Comparison of ENCODE assay signal across 10 cellular contexts in the genomic region with DNA sequence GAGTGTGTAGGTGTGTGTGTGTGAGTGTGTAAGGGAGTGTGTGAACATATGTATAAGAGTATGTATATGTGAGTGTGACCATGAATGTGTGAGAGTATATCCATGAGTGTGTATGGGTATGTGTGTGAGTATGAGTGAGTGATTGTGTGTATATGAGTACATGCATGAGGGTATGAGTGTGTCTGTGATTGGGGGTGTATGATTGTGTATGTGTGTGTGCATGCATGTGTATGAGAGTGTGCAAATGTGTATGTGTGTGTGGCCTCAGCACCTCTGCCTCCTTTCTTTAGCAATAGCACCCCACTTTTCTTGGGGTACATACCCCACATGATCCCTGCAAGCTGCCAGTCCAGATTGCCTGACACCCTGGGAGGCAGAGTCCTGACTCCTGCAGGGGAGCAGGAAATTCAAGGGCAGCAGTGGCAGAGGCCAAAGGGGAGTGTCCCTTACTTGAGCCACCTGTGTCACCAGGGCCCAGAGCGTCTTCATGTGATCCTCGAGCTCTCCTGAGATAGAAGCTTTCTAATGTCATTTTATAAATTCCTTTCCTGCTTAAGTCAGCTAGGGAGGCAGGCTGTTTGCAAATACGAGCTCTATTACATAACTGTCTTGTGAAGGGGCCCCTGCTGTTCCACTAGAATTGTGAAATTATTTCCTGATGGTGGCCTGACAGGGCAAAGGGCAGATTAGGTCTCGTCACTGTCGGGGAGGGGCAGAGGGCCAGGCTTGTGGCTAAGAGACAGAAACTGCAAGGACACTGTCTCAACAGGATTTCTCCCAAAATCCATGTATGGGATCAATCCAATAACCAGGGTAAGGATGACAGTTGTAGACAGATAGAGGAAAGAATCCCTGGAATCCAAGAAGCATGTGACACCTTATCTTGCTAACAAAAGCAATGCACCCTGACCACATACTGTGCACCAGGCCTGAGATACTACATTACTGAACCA.
DNase-seq lines count a peak whose midpoint lies in the region; ATAC-seq and TF ChIP-seq lines count a peak whose summit lies in the region.
"Had no signal": no experiment of that assay in that cellular context is flagged by ENCODE, and none has a peak within 500 bp of the region (broad histone marks: within the 10 kb centered on the region; RNA-seq: fewer than 3 reads in every experiment).

No MANE protein-coding gene starts in this region.

- H3K36me3 ChIP-seq in heart right ventricle: no peaks in the 10 kb centered on the region
- no peaks in the 10 kb centered on the region for H3K36me3 ChIP-seq in neutrophil

- H3K9me3 ChIP-seq in heart right ventricle: no peaks in the 10 kb centered on the region
- H3K9me3 ChIP-seq in neutrophil: no peaks in the 10 kb centered on the region

- H3K27me3 ChIP-seq in heart right ventricle (no peaks in the 10 kb centered on the region), neutrophil (no peaks in the 10 kb centered on the region)

- intact Hi-C loops in heart right ventricle (cut with DNase I): loop anchor here in 1 of 10 donors (10.0 kb wide), 1 partner anchor 101 kb away; no protein-coding TSS in a partner anchor

- H3K4me3 ChIP-seq in heart right ventricle (no peak overlapping the region), neutrophil (ENCODE audit: low read depth in 1 of 2, low read length in 1 of 2) (peak overlapping the region; percentile 22 to 31)

- peak; percentile 45 for DNase-seq in DMS53 treated with DMSO at 0.1 percent for 48 hours (lab: John Stamatoyannopoulos, UW; ENCODE audit: unreplicated experiment)
- DNase-seq in NOMO-1 treated with DMSO at 0.1 percent for 48 hours (lab: John Stamatoyannopoulos, UW; ENCODE audit: unreplicated experiment): peak; percentile 84
- DNase-seq in heart right ventricle: peak in 1 of 2 donors; percentile 46
- DNase-seq in hippocampal formation (lab: John Stamatoyannopoulos, UW): no peak
- DNase-seq in COLO829 (ENCODE audit: low spot score): no peak
- DNase-seq: effector memory CD8-positive, alpha-beta T cell had no signal

- TF ChIP-seq CTCF in heart right ventricle (IDR thresholded peaks at IDR 0.05) (no peak), neutrophil (IDR thresholded peaks at IDR 0.05) (no peak)

- H3K27ac ChIP-seq in heart right ventricle: peak overlapping the region in 5 of 10 donors; percentile 11 to 83 (median 45)
- peak overlapping the region; percentile 81 for H3K27ac ChIP-seq in neutrophil

- ATAC-seq in heart right ventricle (peak in 7 of 8 donors; percentile 40 to 70 (median 47)), HG02759 (IDR thresholded peaks at IDR 0.05; ENCODE audit: unreplicated experiment) (no peak), GM21786 (IDR thresholded peaks at IDR 0.05; ENCODE audit: unreplicated experiment) (no peak)
- ATAC-seq: effector memory CD8-positive, alpha-beta T cell; stimulated activated effector memory CD8-positive, alpha-beta T cell treated with anti-CD3 and anti-CD28 coated beads, Interleukin-12 subunit alpha, Interleukin-12 subunit beta, amount 100 ng/mL, for 72 hours had no signal

- WGBS in heart right ventricle, 2 donors: 25 to 31% methylated on average over 5 of the region's 5 CpGs

- H3K4me1 ChIP-seq in heart right ventricle: peaks cover 3 to 55% (median 27%) of the 10 kb centered on the region in 9 donors
- H3K4me1 ChIP-seq in neutrophil (ENCODE audit: control insufficient read depth in 1 of 2, insufficient read depth in 1 of 2, low read depth in 1 of 2, low read length in 1 of 2): peaks cover 63 to 68% of the 10 kb centered on the region in 2 experiments

Comparison
In these comparisons a context has a peak if more than half of its experiments do, and no peak if none do; other contexts are left out.
1. DNase-seq: peak in DMS53 treated with DMSO at 0.1 percent for 48 hours (single experiment) and NOMO-1 treated with DMSO at 0.1 percent for 48 hours (single experiment); none in hippocampal formation (0 of 2) and COLO829 (single experiment).
2. ATAC-seq: peak in heart right ventricle (7 of 8); none in HG02759 (single experiment) and GM21786 (single experiment).
3. H3K4me3 ChIP-seq: peak in neutrophil (2 of 2); none in heart right ventricle (0 of 10).